In the genomic region with DNA sequence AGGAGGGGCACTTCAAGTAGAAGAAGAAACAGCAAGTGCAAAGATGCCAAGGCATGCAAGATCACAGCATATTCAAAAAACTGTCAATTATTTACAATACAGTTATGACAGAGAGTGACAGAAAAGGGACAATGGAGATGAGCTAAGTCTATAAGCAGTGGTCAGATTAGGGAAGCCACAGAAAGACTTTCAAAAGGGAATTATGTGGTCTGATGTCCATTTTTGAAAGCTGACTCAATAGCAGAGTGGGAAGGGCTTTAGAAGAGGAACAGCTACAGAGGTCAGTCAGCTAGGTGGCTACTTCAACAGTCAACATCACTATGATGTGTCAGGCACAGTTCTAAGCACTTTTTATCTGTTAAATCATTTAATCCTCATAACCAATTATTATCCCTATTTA, we compare ENCODE assay signal across 8 cellular contexts. TPM values are rescaled to one million over a fixed set of nuclear protein-coding genes. Genes with fewer than 3 reads are reported as not detected.
DNase-seq lines count a peak whose midpoint lies in the region; ATAC-seq and TF ChIP-seq lines count a peak whose summit lies in the region.

No MANE protein-coding gene starts in this region.

- H3K4me1 Mint-ChIP-seq in activated CD4-positive, alpha-beta T cell treated with anti-CD3 and anti-CD28 coated beads, Interleukin-2, amount 10 ng/mL, durations not matched to agents 24 days and 14 days, result peaks cover 26% of the 10 kb centered on the region

- no peak overlapping the region for H3K9ac ChIP-seq in KMS-11

- H3K36me3 Mint-ChIP-seq in activated CD4-positive, alpha-beta T cell treated with anti-CD3 and anti-CD28 coated beads, Interleukin-2, amount 10 ng/mL, durations not matched to agents 24 days and 14 days (ENCODE audit: low read depth), result peaks cover 17% of the 10 kb centered on the region

- H3K27me3 ChIP-seq in KMS-11 (ENCODE audit: insufficient read depth, low read depth) (no peaks in the 10 kb centered on the region), gastroesophageal sphincter (no peaks in the 10 kb centered on the region), H7 (ENCODE audit: control insufficient read depth, insufficient read depth, low read length) (no peaks in the 10 kb centered on the region)

- no peaks in the 10 kb centered on the region for H3K9me3 ChIP-seq in gastroesophageal sphincter

- H3K9me3 Mint-ChIP-seq in activated CD4-positive, alpha-beta T cell treated with anti-CD3 and anti-CD28 coated beads, Interleukin-2, amount 10 ng/mL, durations not matched to agents 24 days and 14 days, result no peaks in the 10 kb centered on the region

- no peak for TF ChIP-seq POLR2A in gastroesophageal sphincter (IDR thresholded peaks at IDR 0.05)

- H3K4me1 ChIP-seq in KMS-11 (ENCODE audit: low read depth, poor library complexity, severe bottlenecking), result peaks cover 21% of the 10 kb centered on the region
- no peaks in the 10 kb centered on the region for H3K4me1 ChIP-seq in gastroesophageal sphincter

- no peak for TF ChIP-seq CTCF in GM12865 (IDR thresholded peaks at IDR 0.05; ENCODE audit: insufficient read depth, low read depth, low read length, missing control alignments)
- TF ChIP-seq CTCF in KMS-11 (conservative IDR thresholded peaks at IDR 0.05; ENCODE audit: low read depth, low read length), result no peak
- TF ChIP-seq CTCF in gastroesophageal sphincter (IDR thresholded peaks at IDR 0.05), result no peak
- no peak for TF ChIP-seq CTCF in RWPE1 (conservative IDR thresholded peaks at IDR 0.05; ENCODE audit: low read depth)

- no peak for TF ChIP-seq EP300 in gastroesophageal sphincter (IDR thresholded peaks at IDR 0.05)

- H3K27ac ChIP-seq in KMS-11, result no peak overlapping the region
- no peak overlapping the region for H3K27ac ChIP-seq in gastroesophageal sphincter
- no peak overlapping the region for H3K27ac ChIP-seq in RWPE1

- H2AFZ ChIP-seq in KMS-11 (ENCODE audit: low read depth), result no peak overlapping the region

- intact Hi-C loops in activated CD4-positive, alpha-beta T cell treated with anti-CD3 and anti-CD28 coated beads, Interleukin-2, amount 10 ng/mL, durations not matched to agents 24 days and 14 days (cut with micrococcal nuclease), result loop anchor here (2.0 kb wide), 1 partner anchor 89 kb away; no protein-coding TSS in a partner anchor

- H3K4me3 Mint-ChIP-seq in activated CD4-positive, alpha-beta T cell treated with anti-CD3 and anti-CD28 coated beads, Interleukin-2, amount 10 ng/mL, durations not matched to agents 24 days and 14 days, result no peak overlapping the region

- DNase-seq in GM12865 (ENCODE audit: low read depth), result peak; percentile 85
- no peak for DNase-seq in H7
- DNase-seq in RWPE1 (ENCODE audit: low spot score), result no peak
- DNase-seq in activated CD4-positive, alpha-beta T cell treated with anti-CD3 and anti-CD28 coated beads, Interleukin-2, amount 10 ng/mL, durations not matched to agents 24 days and 14 days, result no peak

- H3K79me2 ChIP-seq in KMS-11 (ENCODE audit: insufficient read depth, low read depth), result no peaks in the 10 kb centered on the region

- ATAC-seq in GM21576 (IDR thresholded peaks at IDR 0.05; ENCODE audit: unreplicated experiment) (peak; percentile 66), gastroesophageal sphincter (peak; percentile 25), esophagus mucosa (no peak)

- no peaks in the 10 kb centered on the region for H3K36me3 ChIP-seq in KMS-11 (ENCODE audit: insufficient read depth)
- peaks cover 0 to 36% of the 10 kb centered on the region in 2 donors for H3K36me3 ChIP-seq in gastroesophageal sphincter
- no peaks in the 10 kb centered on the region for H3K36me3 ChIP-seq in H7 (replicated peaks; ENCODE audit: control insufficient read depth, insufficient read depth, low read length)

- H3K4me3 ChIP-seq in GM12865 (ENCODE audit: low read depth, low read length) (no peak overlapping the region), KMS-11 (IDR thresholded peaks at IDR 0.05; ENCODE audit: insufficient read depth, low read depth, low read length) (no peak overlapping the region), gastroesophageal sphincter (no peak overlapping the region), H7 (ENCODE audit: insufficient read depth, low read depth, low read length) (no peak overlapping the region)

- H4K20me1 ChIP-seq in KMS-11 (ENCODE audit: insufficient read depth), result no peaks in the 10 kb centered on the region

- no peaks in the 10 kb centered on the region for H3K27me3 Mint-ChIP-seq in activated CD4-positive, alpha-beta T cell treated with anti-CD3 and anti-CD28 coated beads, Interleukin-2, amount 10 ng/mL, durations not matched to agents 24 days and 14 days

- peak overlapping the region; percentile 8; the same call in 1 of the 2 replicates for H3K4me2 ChIP-seq in KMS-11

- POLR2A ChIA-PET in RWPE1 (lab: Yijun Ruan, JAX; ENCODE audit: low non-redundant PET), result interaction anchor here (0.6 to 0.7 kb wide), 3 partner anchors 49 to 85 kb away, joined by 3 to 5 read pairs (median 3); no protein-coding TSS in a partner anchor

- CTCF ChIA-PET in RWPE1 (lab: Yijun Ruan, JAX), result interaction anchor here (0.6 kb wide), 1 partner anchor 87 kb away, joined by 7 read pairs; no protein-coding TSS in a partner anchor

- no peak overlapping the region for H3K27ac Mint-ChIP-seq in activated CD4-positive, alpha-beta T cell treated with anti-CD3 and anti-CD28 coated beads, Interleukin-2, amount 10 ng/mL, durations not matched to agents 24 days and 14 days

RNA-seq across cellular contexts. Expression of a gene that starts 45.2 kb away (rescaled TPM):
- total RNA-seq in gastroesophageal sphincter, result 1 to 10 TPM; 6.2 to 9.2 (median 7.9) TPM
- 1.5 TPM for total RNA-seq in esophagus mucosa
- total RNA-seq in H7 (2014; rRNA removed; shearing (Covaris generic)), result 1.3 TPM in 2 replicates
- 104 and 106 TPM in 2 replicates for total RNA-seq in activated CD4-positive, alpha-beta T cell treated with anti-CD3 and anti-CD28 coated beads, Interleukin-2, amount 10 ng/mL, durations not matched to agents 24 days and 14 days

Comparison
In these comparisons a context has a peak if more than half of its experiments do, and no peak if none do; other contexts are left out.
1. RNA of a gene that starts 45.2 kb away (total RNA-seq): 104 to 106 TPM in activated CD4-positive, alpha-beta T cell treated with anti-CD3 and anti-CD28 coated beads, Interleukin-2, amount 10 ng/mL, durations not matched to agents 24 days and 14 days; 6.2 to 9.2 TPM in gastroesophageal sphincter, 1.5 TPM in esophagus mucosa (single experiment) and 1.3 TPM in H7; every median in the first group is over 10 times any median in the second.